In the genomic region with DNA sequence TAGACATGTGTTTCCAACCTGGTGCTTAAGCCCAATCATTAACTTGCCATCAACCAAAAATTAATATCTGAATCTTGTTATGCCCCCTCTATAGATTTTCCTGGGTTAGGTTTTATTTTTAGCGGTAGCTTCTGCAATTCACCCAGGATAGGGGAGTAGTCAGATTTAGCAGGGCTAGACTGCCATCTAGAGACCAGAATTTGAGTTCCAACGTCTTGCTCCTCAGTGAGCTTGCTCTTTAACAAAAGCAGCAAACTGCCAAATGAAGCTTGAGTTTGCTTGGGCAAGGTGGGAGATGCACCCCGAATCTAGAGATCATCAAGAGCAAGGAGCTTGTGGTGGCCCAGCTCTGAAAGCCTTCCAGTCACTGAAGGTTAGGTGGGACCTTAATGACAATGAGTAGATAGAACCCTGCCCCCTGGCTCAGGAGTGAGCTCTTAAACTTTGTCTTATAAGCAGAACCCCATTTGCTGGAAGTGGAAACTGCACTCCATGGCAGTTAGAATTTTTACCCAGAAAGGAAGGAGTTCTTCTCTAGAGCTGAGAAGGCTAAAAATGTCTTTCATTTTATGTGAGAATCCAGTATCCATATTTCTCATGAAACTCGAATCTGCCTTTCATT, we compare ENCODE assay signal across 8 cellular contexts.
A peak's percentile ranks its signal among the peaks of the same experiment; 100 is the strongest.
DNase-seq lines count a peak whose midpoint lies in the region; TF ChIP-seq lines count a peak whose summit lies in the region.

No MANE protein-coding gene starts in this region.

- H3K4me1 ChIP-seq in cardiac muscle cell (ENCODE audit: low read depth): peaks cover 6% of the 10 kb centered on the region

- H3K4me3 ChIP-seq in AG04449 (ENCODE audit: low read depth, low read length): no peak overlapping the region
- H3K4me3 ChIP-seq in cardiac muscle cell: no peak overlapping the region

- POLR2A ChIA-PET in AG04449 (lab: Yijun Ruan, JAX): interaction anchor here (0.6 kb wide), 1 partner anchor 1809 kb away, joined by 4 read pairs; no protein-coding TSS in a partner anchor

- H3K27ac ChIP-seq in VCaP (peak overlapping the region; percentile 37), cardiac muscle cell (no peak overlapping the region)

- CTCF ChIA-PET in AG04449 (lab: Yijun Ruan, JAX): interaction anchor here (0.6 to 3.7 kb wide), 49 partner anchors 7 to 1999 kb away, joined by 3 to 50 read pairs (median 4); no protein-coding TSS in a partner anchor

- no peaks in the 10 kb centered on the region for H3K9me3 ChIP-seq in cardiac muscle cell (ENCODE audit: low read depth)

- TF ChIP-seq CTCF in AG04449 (IDR thresholded peaks at IDR 0.05; ENCODE audit: insufficient read depth, low read length, missing control alignments) (peak; percentile 61), GM13977 (IDR thresholded peaks at IDR 0.05; ENCODE audit: extremely low read depth, insufficient read depth, missing control alignments) (peak; percentile 54), VCaP (conservative IDR thresholded peaks at IDR 0.05) (peak; percentile 73), cardiac muscle cell (IDR thresholded peaks at IDR 0.05; ENCODE audit: low read depth, low read length) (peak; percentile 68)

- H3K36me3 ChIP-seq in cardiac muscle cell: no peaks in the 10 kb centered on the region

- in situ Hi-C loops in GM13977 (cut with MboI; ENCODE audit: low pct_unique_long_range_greater_than_20kb, low sequenced_read_pairs, unreplicated experiment): no loop called here

- DNase-seq in AG04449 (ENCODE audit: low read depth, low spot score): peak; percentile 24
- peak; percentile 17 for DNase-seq in GM13977 (ENCODE audit: low spot score)
- peak; percentile 60 for DNase-seq in MV-4-11 (lab: John Stamatoyannopoulos, UW)
- DNase-seq in cardiac muscle cell (ENCODE audit: low read depth in 1 of 2, low spot score in 1 of 2): peak; percentile 70 to 81
- DNase-seq in renal cortical epithelial cell (ENCODE audit: low read depth): peak; percentile 67
- no peak for DNase-seq in NCI-H2107 treated with DMSO at 0.1 percent for 48 hours (lab: John Stamatoyannopoulos, UW; ENCODE audit: unreplicated experiment)
- DNase-seq in SKM-1 (lab: John Stamatoyannopoulos, UW; ENCODE audit: unreplicated experiment): no peak

- peaks cover 14% of the 10 kb centered on the region for H3K27me3 ChIP-seq in cardiac muscle cell

Comparison
In these comparisons a context has a peak if more than half of its experiments do, and no peak if none do; other contexts are left out.
1. DNase-seq: peak in AG04449 (single experiment), GM13977 (single experiment), MV-4-11 (single experiment), cardiac muscle cell (2 of 2) and renal cortical epithelial cell (single experiment); none in NCI-H2107 treated with DMSO at 0.1 percent for 48 hours (single experiment) and SKM-1 (single experiment).
2. Peak in every context shown above with its lines, with median percentiles within 50 percentile points of each other: CTCF ChIP-seq.